In genomic region chr1:4331371-4332163, GRCh38 we compare ENCODE assay signal across 31 cellular contexts.
"Had no signal": no experiment of that assay in that cellular context is flagged by ENCODE, and none has a peak within 500 bp of the region (broad histone marks: within the 10 kb centered on the region; RNA-seq: fewer than 3 reads in every experiment).

No MANE protein-coding gene starts in this region.

- H3K9ac ChIP-seq: SK-N-SH had no signal

- FAIRE-seq: TTC549 had no signal

- H3K4me2 ChIP-seq: SK-N-SH had no signal

- H3K27ac Mint-ChIP-seq: activated CD4-positive, alpha-beta T cell treated with anti-CD3 and anti-CD28 coated beads, Interleukin-2, amount 10 ng/mL, durations not matched to agents 24 days and 14 days; activated CD8-positive, alpha-beta T cell treated with anti-CD3 and anti-CD28 coated beads for 36 hours; activated naive CD4-positive, alpha-beta T cell treated with anti-CD3 and anti-CD28 coated beads for 36 hours; activated naive CD4-positive, alpha-beta T cell treated with anti-CD3 and anti-CD28 coated beads, Interleukin-2, amount 50 U/mL, for 72 hours; activated naive CD8-positive, alpha-beta T cell treated with anti-CD3 and anti-CD28 coated beads, Interleukin-2, amount 50 U/mL, for 24 hours; activated T-helper 1 cell treated with anti-CD3 and anti-CD28 coated beads, Interleukin-12 subunit alpha, Interleukin-12 subunit beta, Interleukin-2, Interleukin-4 antibody, amounts not matched to agents 30 ng/mL and 10 ng/mL and 1 ng/mL, durations not matched to agents 14 hours and 24 hours and 36 hours; T-helper 1 cell treated with Interleukin-12 subunit alpha and Interleukin-12 subunit beta and Interleukin-4 antibody, amounts not matched to agents 30 μg/mL and 1 μg/mL, for 36 hours; T-helper 2 cell treated with Interferon-gamma antibody and Interleukin-4, amounts not matched to agents 5 μg/mL and 100 μg/mL, for 36 hours had no signal

- H3K4me1 ChIP-seq: Peyer's patch, SJSA1 had no signal

- H3K4me1 Mint-ChIP-seq: activated naive CD8-positive, alpha-beta T cell treated with anti-CD3 and anti-CD28 coated beads, Interleukin-2, amount 50 U/mL, for 24 hours had no signal

- H3K36me3 ChIP-seq: Peyer's patch, SJSA1 had no signal

- ATAC-seq: activated CD8-positive, alpha-beta T cell treated with anti-CD3 and anti-CD28 coated beads for 36 hours; activated naive CD4-positive, alpha-beta T cell treated with anti-CD3 and anti-CD28 coated beads, Interleukin-2, amount 50 U/mL, for 72 hours; activated naive CD8-positive, alpha-beta T cell treated with anti-CD3 and anti-CD28 coated beads, Interleukin-2, amount 50 U/mL, for 24 hours; PC-3 had no signal

- DNase-seq: activated CD4-positive, alpha-beta T cell treated with anti-CD3 and anti-CD28 coated beads, Interleukin-2, amount 10 ng/mL, durations not matched to agents 24 days and 14 days; activated CD4-positive, alpha-beta T cell treated with anti-CD3 and anti-CD28 coated beads, Interleukin-2, amount 50 U/mL, for 4 hours; activated CD8-positive, alpha-beta T cell treated with anti-CD3 and anti-CD28 coated beads for 36 hours; activated gamma-delta T cell treated with Interleukin-2 at 50 U/mL for 16 hours; activated naive CD4-positive, alpha-beta T cell treated with anti-CD3 and anti-CD28 coated beads for 36 hours; activated naive CD8-positive, alpha-beta T cell treated with anti-CD3 and anti-CD28 coated beads, Interleukin-2, amount 50 U/mL, for 24 hours; activated T-cell treated with anti-CD3 and anti-CD28 coated beads, Interleukin-2, amount 50 U/mL, for 1 hour; anterior cingulate cortex; central memory CD4-positive, alpha-beta T cell; NCI-H1092 treated with DMSO at 0.1 percent for 48 hours; NCI-H1417; NCI-H146; NCI-H187; NCI-H2029 treated with DMSO at 0.1 percent for 48 hours; NCI-H2107; NCI-H510A; NCI-H526; NCI-H748 treated with DMSO at 0.1 percent for 48 hours; NK-92 treated with Interleukin-12 subunit alpha and Interleukin-12 subunit beta, amount 100 ng/mL, for 24 hours; PC-3; Peyer's patch; RPMI8226; SHP77 treated with DMSO at 0.1 percent for 48 hours; SK-N-SH had no signal

- H3K9me3 ChIP-seq: Peyer's patch, SK-N-SH had no signal

- H3K4me3 ChIP-seq: Peyer's patch, SJSA1 had no signal

- H3K36me3 Mint-ChIP-seq: activated naive CD4-positive, alpha-beta T cell treated with anti-CD3 and anti-CD28 coated beads, Interleukin-2, amount 50 U/mL, for 72 hours; brain had no signal

- H3K27ac ChIP-seq: Peyer's patch, SJSA1 had no signal

- H3K27me3 ChIP-seq: Peyer's patch, SJSA1 had no signal

- H3K27me3 Mint-ChIP-seq: activated CD4-positive, alpha-beta T cell treated with anti-CD3 and anti-CD28 coated beads, Interleukin-2, amount 10 ng/mL, durations not matched to agents 24 days and 14 days had no signal

- H3K4me3 Mint-ChIP-seq: activated CD4-positive, alpha-beta T cell treated with anti-CD3 and anti-CD28 coated beads, Interleukin-2, amount 10 ng/mL, durations not matched to agents 24 days and 14 days; activated CD8-positive, alpha-beta T cell treated with anti-CD3 and anti-CD28 coated beads for 36 hours; activated naive CD4-positive, alpha-beta T cell treated with anti-CD3 and anti-CD28 coated beads for 36 hours; activated naive CD8-positive, alpha-beta T cell treated with anti-CD3 and anti-CD28 coated beads, Interleukin-2, amount 50 U/mL, for 24 hours; activated T-helper 1 cell treated with anti-CD3 and anti-CD28 coated beads, Interleukin-12 subunit alpha, Interleukin-12 subunit beta, Interleukin-2, Interleukin-4 antibody, amounts not matched to agents 30 ng/mL and 10 ng/mL and 1 ng/mL, durations not matched to agents 14 hours and 24 hours and 36 hours; T-helper 1 cell treated with Interleukin-12 subunit alpha and Interleukin-12 subunit beta and Interleukin-4 antibody, amounts not matched to agents 30 μg/mL and 1 μg/mL, for 36 hours; T-helper 2 cell treated with Interferon-gamma antibody and Interleukin-4, amounts not matched to agents 5 μg/mL and 100 μg/mL, for 36 hours had no signal
